Comparison of ENCODE assay signal across 1 cellular context in the genomic region with DNA sequence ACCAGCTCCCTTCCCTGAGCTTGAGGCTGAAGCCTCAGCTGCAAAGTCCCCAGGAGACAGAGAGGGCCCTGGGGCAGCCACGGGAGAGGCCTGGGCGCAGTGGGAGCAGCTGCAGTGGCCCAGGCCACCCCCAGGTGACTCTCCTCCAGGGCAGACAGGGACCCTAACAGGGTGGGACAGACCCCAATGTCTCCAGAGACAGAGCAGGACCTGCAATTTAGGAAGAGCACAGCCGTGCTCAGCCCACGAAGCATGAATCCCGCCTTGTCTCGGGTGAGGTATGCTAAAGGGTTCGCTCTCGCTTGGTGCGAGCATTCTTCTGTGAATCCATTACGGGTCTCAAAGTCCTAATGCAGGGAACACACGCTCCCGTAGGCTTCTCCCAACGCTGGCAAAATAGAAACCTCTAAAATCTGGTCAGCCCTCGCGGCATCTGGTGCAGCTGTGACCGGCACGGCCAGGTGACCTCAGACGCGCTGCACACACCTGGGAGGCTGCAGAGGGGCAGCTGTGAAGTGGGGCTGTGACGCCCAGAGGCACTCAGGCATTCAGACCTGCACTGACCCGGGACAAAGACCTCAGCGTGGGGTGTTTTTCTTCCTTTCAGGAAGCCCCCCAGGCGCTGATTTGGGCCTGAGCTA.
TF ChIP-seq lines count a peak whose summit lies in the region.

No MANE protein-coding gene starts in this region.

TF ChIP-seq in H1, 55 proteins besides CTCF, POLR2A, EP300 and RAD21:
- no peak for TF ChIP-seq SP1 (IDR thresholded peaks at IDR 0.05; ENCODE audit: low read depth, low read length)
- TF ChIP-seq JUND (IDR thresholded peaks at IDR 0.05; ENCODE audit: low read length), result no peak
- TF ChIP-seq TCF12 (IDR thresholded peaks at IDR 0.05; ENCODE audit: low read depth, low read length), result no peak
- TF ChIP-seq SIRT6 (IDR thresholded peaks at IDR 0.05; ENCODE audit: low read length), result no peak
- TF ChIP-seq TBP (IDR thresholded peaks at IDR 0.05; ENCODE audit: low read depth, low read length), result no peak
- TF ChIP-seq ZNF274 (IDR thresholded peaks at IDR 0.05; ENCODE audit: borderline replicate concordance, extremely low read depth, low read length), result no peak
- TF ChIP-seq POU5F1 (IDR thresholded peaks at IDR 0.05; ENCODE audit: low read depth, low read length), result no peak
- no peak for TF ChIP-seq SIX5 (IDR thresholded peaks at IDR 0.05; ENCODE audit: low read depth, low read length)
- TF ChIP-seq SUZ12 (IDR thresholded peaks at IDR 0.05; ENCODE audit: low read length), result no peak
